ENCODE assay signal across 23 cellular contexts in genomic region chr10:69829792-69830191, GRCh38. TPM values are rescaled to one million over a fixed set of nuclear protein-coding genes. Genes with fewer than 3 reads are reported as not detected.
"Had no signal": no experiment of that assay in that cellular context is flagged by ENCODE, and none has a peak within 500 bp of the region (broad histone marks: within the 10 kb centered on the region; RNA-seq: fewer than 3 reads in every experiment).

No MANE protein-coding gene starts in this region.

- H3K36me3 Mint-ChIP-seq: memory B cell; naive thymus-derived CD8-positive, alpha-beta T cell; stimulated activated naive B cell treated with anti-CD40 and anti-IgM and Interleukin-4, amounts not matched to agents 10 μg/mL and 1 μg/mL and 100 μg/mL, for 72 hours had no signal

- H3K4me1 Mint-ChIP-seq: memory B cell; stimulated activated naive CD8-positive, alpha-beta T cell treated with anti-CD3 and anti-CD28 coated beads, Interleukin-15, amount 100 ng/mL, for 72 hours had no signal

- ATAC-seq: left lobe of liver; naive thymus-derived CD8-positive, alpha-beta T cell; pancreas; stimulated activated naive B cell treated with anti-CD40 and anti-IgM and Interleukin-4, amounts not matched to agents 10 μg/mL and 1 μg/mL and 100 μg/mL, for 72 hours; stimulated activated naive CD8-positive, alpha-beta T cell treated with anti-CD3 and anti-CD28 coated beads, Interleukin-15, amount 100 ng/mL, for 72 hours had no signal

- H3K4me3 ChIP-seq: esophagus squamous epithelium, lung, pancreas, right lobe of liver, thyroid gland, vagina had no signal

- H3K9me3 ChIP-seq: esophagus squamous epithelium, neutrophil, pancreas, right lobe of liver, thyroid gland, vagina had no signal

- H3K9me3 Mint-ChIP-seq: endodermal cell; memory B cell; naive thymus-derived CD8-positive, alpha-beta T cell; stimulated activated naive B cell treated with anti-CD40 and anti-IgM and Interleukin-4, amounts not matched to agents 10 μg/mL and 1 μg/mL and 100 μg/mL, for 72 hours; stimulated activated naive CD8-positive, alpha-beta T cell treated with anti-CD3 and anti-CD28 coated beads, Interleukin-15, amount 100 ng/mL, for 72 hours had no signal

- H3K27ac ChIP-seq: esophagus squamous epithelium, neutrophil, pancreas, right lobe of liver, thyroid gland, vagina had no signal

- H3K27me3 ChIP-seq: esophagus squamous epithelium, pancreas, right lobe of liver, thyroid gland, vagina had no signal

- DNase-seq: effector CD8-positive, alpha-beta T cell; endodermal cell; erythroblast; esophagus squamous epithelium; foreskin melanocyte; head of caudate nucleus; kidney; midbrain; naive thymus-derived CD8-positive, alpha-beta T cell; pancreas; right lobe of liver; small intestine; stimulated activated CD4-positive, alpha-beta T cell treated with anti-CD3 and anti-CD28 coated beads, Interleukin-15, amount 100 ng/mL, for 24 hours; stimulated activated CD4-positive, alpha-beta T cell treated with anti-CD3 and anti-CD28 coated beads, Interleukin-2, amount 100 ng/mL, for 48 hours; stimulated activated naive B cell treated with anti-CD40 and anti-IgM and Interleukin-4, amounts not matched to agents 10 μg/mL and 1 μg/mL and 100 μg/mL, for 72 hours; stimulated activated naive CD8-positive, alpha-beta T cell treated with anti-CD3 and anti-CD28 coated beads, Interleukin-15, amount 100 ng/mL, for 72 hours; thyroid gland; trophoblast cell had no signal

- H3K4me3 Mint-ChIP-seq: endodermal cell; memory B cell; naive thymus-derived CD8-positive, alpha-beta T cell; stimulated activated naive B cell treated with anti-CD40 and anti-IgM and Interleukin-4, amounts not matched to agents 10 μg/mL and 1 μg/mL and 100 μg/mL, for 72 hours; stimulated activated naive CD8-positive, alpha-beta T cell treated with anti-CD3 and anti-CD28 coated beads, Interleukin-15, amount 100 ng/mL, for 72 hours had no signal

- H3K27ac Mint-ChIP-seq: endodermal cell; memory B cell; naive thymus-derived CD8-positive, alpha-beta T cell; stimulated activated naive B cell treated with anti-CD40 and anti-IgM and Interleukin-4, amounts not matched to agents 10 μg/mL and 1 μg/mL and 100 μg/mL, for 72 hours; stimulated activated naive CD8-positive, alpha-beta T cell treated with anti-CD3 and anti-CD28 coated beads, Interleukin-15, amount 100 ng/mL, for 72 hours had no signal

- H3K36me3 ChIP-seq: esophagus squamous epithelium, neutrophil, pancreas, right lobe of liver, thyroid gland, vagina had no signal

RNA-seq across cellular contexts. Expression of gene COL13A1, which starts 28.1 kb away (rescaled TPM):
- total RNA-seq: naive thymus-derived CD8-positive, alpha-beta T cell; vagina had no signal
